ENCODE assay signal across 8 cellular contexts in genomic region chr2:12715878-12716249, GRCh38. TPM values are rescaled to one million over a fixed set of nuclear protein-coding genes. Genes with fewer than 3 reads are reported as not detected.
DNase-seq lines count a peak whose midpoint lies in the region; ATAC-seq and TF ChIP-seq lines count a peak whose summit lies in the region.

No MANE protein-coding gene starts in this region.

- H3K4me1 ChIP-seq in KMS-11 (ENCODE audit: low read depth, poor library complexity, severe bottlenecking) (peaks cover 7% of the 10 kb centered on the region), cardiac muscle cell (ENCODE audit: low read depth) (peaks cover 12% of the 10 kb centered on the region), upper lobe of right lung (peaks cover 19% of the 10 kb centered on the region)

- H3K36me3 Mint-ChIP-seq in activated naive CD4-positive, alpha-beta T cell treated with anti-CD3 and anti-CD28 coated beads, Interleukin-2, amount 50 U/mL, for 72 hours, result peaks cover 7 to 13% of the 10 kb centered on the region in 2 donors

- no peaks in the 10 kb centered on the region for H3K36me3 ChIP-seq in KMS-11 (ENCODE audit: insufficient read depth)
- H3K36me3 ChIP-seq in cardiac muscle cell, result no peaks in the 10 kb centered on the region
- H3K36me3 ChIP-seq in upper lobe of right lung, result no peaks in the 10 kb centered on the region

- intact Hi-C loops in upper lobe of right lung (cut with DNase I), result loop anchor here (10.0 kb wide), 1 partner anchor 851 kb away; no protein-coding TSS in a partner anchor

- no peaks in the 10 kb centered on the region for H3K79me2 ChIP-seq in KMS-11 (ENCODE audit: insufficient read depth, low read depth)

- H3K27ac ChIP-seq in KMS-11 (no peak overlapping the region), cardiac muscle cell (peak overlapping the region; percentile 90), upper lobe of right lung (peak overlapping the region; percentile 90)

- H3K9ac ChIP-seq in KMS-11, result peak overlapping the region; percentile 37; the same call in 1 of the 2 replicates

- no peaks in the 10 kb centered on the region for H4K20me1 ChIP-seq in KMS-11 (ENCODE audit: insufficient read depth)

- DNase-seq in DMS79 treated with DMSO at 0.1 percent for 48 hours (lab: John Stamatoyannopoulos, UW), result peak; percentile 46
- no peak for DNase-seq in DMS79 (lab: John Stamatoyannopoulos, UW)
- DNase-seq in SK-MEL-5 (ENCODE audit: low read depth, low spot score), result peak; percentile 91
- DNase-seq in activated naive CD4-positive, alpha-beta T cell treated with anti-CD3 and anti-CD28 coated beads, Interleukin-2, amount 50 U/mL, for 72 hours (ENCODE audit: low spot score in 2 of 2), result peak; percentile 68 to 77
- peak; percentile 84 to 91 for DNase-seq in cardiac muscle cell (ENCODE audit: low read depth in 1 of 2, low spot score in 1 of 2)
- peak; percentile 86 for DNase-seq in pons (ENCODE audit: low spot score)
- DNase-seq in upper lobe of right lung, result peak; percentile 89

- H3K9me3 Mint-ChIP-seq in activated naive CD4-positive, alpha-beta T cell treated with anti-CD3 and anti-CD28 coated beads, Interleukin-2, amount 50 U/mL, for 72 hours, result peaks cover 0 to 4% of the 10 kb centered on the region in 2 donors

- H3K4me3 ChIP-seq in KMS-11 (IDR thresholded peaks at IDR 0.05; ENCODE audit: insufficient read depth, low read depth, low read length), result peak overlapping the region; percentile 77
- peak overlapping the region; percentile 94 for H3K4me3 ChIP-seq in cardiac muscle cell
- peak overlapping the region; percentile 93 for H3K4me3 ChIP-seq in upper lobe of right lung

- in situ Hi-C loops in SK-MEL-5 (cut with HindIII; ENCODE audit: low pct_unique_long_range_greater_than_20kb, low sequenced_read_pairs), result no loop called here

- peak; percentile 74 for TF ChIP-seq CTCF in KMS-11 (conservative IDR thresholded peaks at IDR 0.05; ENCODE audit: low read depth, low read length)
- peak; percentile 71 for TF ChIP-seq CTCF in cardiac muscle cell (IDR thresholded peaks at IDR 0.05; ENCODE audit: low read depth, low read length)
- TF ChIP-seq CTCF in upper lobe of right lung (IDR thresholded peaks at IDR 0.05), result peak; percentile 61

- H3K9me3 ChIP-seq in cardiac muscle cell (ENCODE audit: low read depth) (no peaks in the 10 kb centered on the region), upper lobe of right lung (no peaks in the 10 kb centered on the region)

- H3K4me2 ChIP-seq in KMS-11, result peak overlapping the region; percentile 90

- peak overlapping the region; percentile 81 to 85 for H3K27ac Mint-ChIP-seq in activated naive CD4-positive, alpha-beta T cell treated with anti-CD3 and anti-CD28 coated beads, Interleukin-2, amount 50 U/mL, for 72 hours

- H2AFZ ChIP-seq in KMS-11 (ENCODE audit: low read depth), result peak overlapping the region; percentile 99

- H3K27me3 ChIP-seq in KMS-11 (ENCODE audit: insufficient read depth, low read depth) (peaks cover 10% of the 10 kb centered on the region), cardiac muscle cell (no peaks in the 10 kb centered on the region), upper lobe of right lung (no peaks in the 10 kb centered on the region)

- peak; percentile 45 to 46 for ATAC-seq in activated naive CD4-positive, alpha-beta T cell treated with anti-CD3 and anti-CD28 coated beads, Interleukin-2, amount 50 U/mL, for 72 hours
- peak; percentile 78 for ATAC-seq in upper lobe of right lung

RNA-seq across cellular contexts. Expression of gene TRIB2, which starts 0.9 kb away (rescaled TPM):
- total RNA-seq in SK-MEL-5 (2014; rRNA removed; shearing (Covaris generic)), result 145 and 185 TPM in 2 replicates
- polyA plus RNA-seq in SK-MEL-5 (2015; cell fraction: cytosol; rRNA removed), result 222 and 270 TPM in 2 replicates
- polyA plus RNA-seq in SK-MEL-5 (2015; cell fraction: nucleus; rRNA removed), result 563 and 583 TPM in 2 replicates
- total RNA-seq in activated naive CD4-positive, alpha-beta T cell treated with anti-CD3 and anti-CD28 coated beads, Interleukin-2, amount 50 U/mL, for 72 hours, result 1 to 10 TPM; 2.6 to 7.7 TPM
- total RNA-seq in cardiac muscle cell, result 68.4 and 73.2 TPM in 2 replicates
- polyA plus RNA-seq in cardiac muscle cell, result 42.3 and 62.9 TPM in 2 replicates
- 50.7 TPM for total RNA-seq in upper lobe of right lung
